In the genomic region with DNA sequence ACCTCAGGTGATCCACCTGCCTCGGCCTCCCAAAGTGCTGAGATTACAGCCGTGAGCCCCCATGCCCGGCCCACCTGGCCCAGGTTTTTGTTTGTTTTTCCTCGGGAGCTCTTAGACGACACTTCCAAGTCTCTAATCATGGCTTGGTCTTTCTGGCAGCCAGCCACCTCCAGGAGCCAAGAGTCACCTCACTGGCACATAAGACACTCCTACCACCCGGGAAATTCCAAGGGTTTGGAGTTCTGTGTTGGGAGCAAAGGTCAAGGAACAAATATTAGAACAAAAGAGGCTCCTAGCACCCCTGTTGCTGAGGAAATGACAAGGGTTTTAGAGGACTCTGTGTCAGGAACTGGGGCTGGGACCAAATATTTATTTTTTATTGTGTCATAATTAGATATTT, we compare ENCODE assay signal across 1 cellular context.
A peak's percentile ranks its signal among the peaks of the same experiment; 100 is the strongest.
TF ChIP-seq lines count a peak whose summit lies in the region.

No MANE protein-coding gene starts in this region.

TF ChIP-seq in HepG2, 621 proteins besides CTCF, POLR2A, EP300 and RAD21:
- TF ChIP-seq, protein P1, sequence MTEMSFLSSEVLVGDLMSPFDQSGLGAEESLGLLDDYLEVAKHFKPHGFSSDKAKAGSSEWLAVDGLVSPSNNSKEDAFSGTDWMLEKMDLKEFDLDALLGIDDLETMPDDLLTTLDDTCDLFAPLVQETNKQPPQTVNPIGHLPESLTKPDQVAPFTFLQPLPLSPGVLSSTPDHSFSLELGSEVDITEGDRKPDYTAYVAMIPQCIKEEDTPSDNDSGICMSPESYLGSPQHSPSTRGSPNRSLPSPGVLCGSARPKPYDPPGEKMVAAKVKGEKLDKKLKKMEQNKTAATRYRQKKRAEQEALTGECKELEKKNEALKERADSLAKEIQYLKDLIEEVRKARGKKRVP (CRISPR knock-in tag; IDR thresholded peaks at IDR 0.05): no peak
- TF ChIP-seq HNF4A (CRISPR knock-in tag; IDR thresholded peaks at IDR 0.05) (peak; percentile 28), ZNF709 (CRISPR knock-in tag; IDR thresholded peaks at IDR 0.05) (0 out of 2 replicates have a peak, but pooled peaks have one; percentile 44), ZEB1 (IDR thresholded peaks at IDR 0.05; ENCODE audit: insufficient replicate concordance, low read depth) (peak; percentile 23), ZSCAN12 (CRISPR knock-in tag; IDR thresholded peaks at IDR 0.05) (no peak)
